ENCODE assay signal across 26 cellular contexts in genomic region chr2:7601990-7602389, GRCh38.
"Had no signal": no experiment of that assay in that cellular context is flagged by ENCODE, and none has a peak within 500 bp of the region (broad histone marks: within the 10 kb centered on the region; RNA-seq: fewer than 3 reads in every experiment).

No MANE protein-coding gene starts in this region.

- H3K79me2 ChIP-seq: hepatocyte had no signal

- H3K9me3 Mint-ChIP-seq: dendritic cell treated with granulocyte-macrophage colony-stimulating factor and Interleukin-4, amounts not matched to agents 40 ng/mL and 50 ng/mL, for 4 days; endodermal cell had no signal

- H2AFZ ChIP-seq: hepatocyte, neural progenitor cell had no signal

- H3K4me3 ChIP-seq: gastroesophageal sphincter, heart left ventricle, hepatocyte, left lung, neural progenitor cell, prostate gland, sigmoid colon, stomach, thyroid gland had no signal

- H3K4me2 ChIP-seq: hepatocyte, neural progenitor cell had no signal

- DNase-seq: effector CD8-positive, alpha-beta T cell; endodermal cell; foreskin keratinocyte; heart left ventricle; left cardiac atrium; left lung; mesendoderm; midbrain; naive thymus-derived CD4-positive, alpha-beta T cell; right cardiac atrium; sigmoid colon; stimulated activated CD4-positive, alpha-beta T cell treated with anti-CD3 and anti-CD28 coated beads, Interleukin-2, amount 100 ng/mL, for 24 hours; stimulated activated CD4-positive, alpha-beta T cell treated with anti-CD3 and anti-CD28 coated beads, Interleukin-4, amount 100 ng/mL, for 24 hours; stimulated activated naive CD4-positive, alpha-beta T cell treated with Interleukin-2 at 50 U/mL for 16 hours; stomach; thyroid gland; trophoblast cell had no signal

- ATAC-seq: esophagus mucosa; foreskin keratinocyte; gastroesophageal sphincter; heart left ventricle; left cardiac atrium; left lung; naive thymus-derived CD4-positive, alpha-beta T cell; right cardiac atrium; stimulated activated effector memory CD8-positive, alpha-beta T cell treated with anti-CD3 and anti-CD28 coated beads, Interleukin-12 subunit alpha, Interleukin-12 subunit beta, amount 100 ng/mL, for 72 hours had no signal

- H3K4me1 ChIP-seq: foreskin keratinocyte, gastroesophageal sphincter, heart left ventricle, left lung, prostate gland, sigmoid colon, stomach, thyroid gland had no signal

- H3K9ac ChIP-seq: neural progenitor cell had no signal

- H3K27ac Mint-ChIP-seq: dendritic cell treated with granulocyte-macrophage colony-stimulating factor and Interleukin-4, amounts not matched to agents 40 ng/mL and 50 ng/mL, for 4 days; endodermal cell; naive thymus-derived CD4-positive, alpha-beta T cell; nephron; neural progenitor cell; stimulated activated effector memory CD8-positive, alpha-beta T cell treated with anti-CD3 and anti-CD28 coated beads, Interleukin-12 subunit alpha, Interleukin-12 subunit beta, amount 100 ng/mL, for 72 hours had no signal

- H3K27me3 ChIP-seq: foreskin keratinocyte, gastroesophageal sphincter, hepatocyte, left lung, neural progenitor cell, sigmoid colon, stomach, thyroid gland had no signal

- H3K36me3 Mint-ChIP-seq: neural progenitor cell; stimulated activated effector memory CD8-positive, alpha-beta T cell treated with anti-CD3 and anti-CD28 coated beads, Interleukin-12 subunit alpha, Interleukin-12 subunit beta, amount 100 ng/mL, for 72 hours had no signal

- H3K9me3 ChIP-seq: gastroesophageal sphincter, left lung, prostate gland, sigmoid colon, stomach, thyroid gland had no signal

- H3K27ac ChIP-seq: epithelial cell of prostate, foreskin keratinocyte, gastroesophageal sphincter, heart left ventricle, hepatocyte, left lung, neural progenitor cell, prostate gland, sigmoid colon, stomach, thyroid gland had no signal

- H3K36me3 ChIP-seq: gastroesophageal sphincter, heart left ventricle, left lung, neural progenitor cell, prostate gland, sigmoid colon, stomach, thyroid gland had no signal
